Comparison of ENCODE assay signal across 1 cellular context in genomic region chr1:77512650-77513049, GRCh38.
TF ChIP-seq lines count a peak whose summit lies in the region.

No MANE protein-coding gene starts in this region.

TF ChIP-seq in HepG2, 621 proteins besides CTCF, POLR2A, EP300 and RAD21:
- TF ChIP-seq RAD51 (IDR thresholded peaks at IDR 0.05; ENCODE audit: borderline replicate concordance): peak; percentile 33; the same call in 1 of the 2 replicates
